1 cellular context compared by ENCODE assay signal in the genomic region with DNA sequence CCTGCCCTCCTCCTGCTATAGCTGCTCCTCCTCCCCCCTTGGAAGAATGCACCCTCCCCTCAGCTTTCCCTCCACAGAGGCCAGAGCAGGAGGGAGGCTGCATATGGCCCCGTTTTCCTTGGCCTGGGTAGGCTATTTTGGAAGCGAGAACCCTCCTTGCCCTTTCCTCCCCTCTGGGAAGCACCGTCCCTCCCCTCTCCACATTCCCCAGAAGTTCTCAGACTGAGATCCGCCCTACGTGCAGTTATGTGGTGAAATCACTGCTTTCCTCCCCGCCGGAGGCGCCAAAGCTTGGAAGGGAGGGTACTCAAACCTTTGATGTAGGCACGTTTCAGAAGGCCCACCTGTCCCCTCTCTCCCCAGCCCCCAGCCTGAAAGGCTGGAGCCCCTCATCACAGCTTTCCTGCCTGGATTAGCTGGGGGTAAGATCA.
TF ChIP-seq lines count a peak whose summit lies in the region.

No MANE protein-coding gene starts in this region.

TF ChIP-seq in GM23338, 12 proteins besides CTCF, POLR2A, EP300 and RAD21 (continued from another document):
- TF ChIP-seq, protein P1, sequence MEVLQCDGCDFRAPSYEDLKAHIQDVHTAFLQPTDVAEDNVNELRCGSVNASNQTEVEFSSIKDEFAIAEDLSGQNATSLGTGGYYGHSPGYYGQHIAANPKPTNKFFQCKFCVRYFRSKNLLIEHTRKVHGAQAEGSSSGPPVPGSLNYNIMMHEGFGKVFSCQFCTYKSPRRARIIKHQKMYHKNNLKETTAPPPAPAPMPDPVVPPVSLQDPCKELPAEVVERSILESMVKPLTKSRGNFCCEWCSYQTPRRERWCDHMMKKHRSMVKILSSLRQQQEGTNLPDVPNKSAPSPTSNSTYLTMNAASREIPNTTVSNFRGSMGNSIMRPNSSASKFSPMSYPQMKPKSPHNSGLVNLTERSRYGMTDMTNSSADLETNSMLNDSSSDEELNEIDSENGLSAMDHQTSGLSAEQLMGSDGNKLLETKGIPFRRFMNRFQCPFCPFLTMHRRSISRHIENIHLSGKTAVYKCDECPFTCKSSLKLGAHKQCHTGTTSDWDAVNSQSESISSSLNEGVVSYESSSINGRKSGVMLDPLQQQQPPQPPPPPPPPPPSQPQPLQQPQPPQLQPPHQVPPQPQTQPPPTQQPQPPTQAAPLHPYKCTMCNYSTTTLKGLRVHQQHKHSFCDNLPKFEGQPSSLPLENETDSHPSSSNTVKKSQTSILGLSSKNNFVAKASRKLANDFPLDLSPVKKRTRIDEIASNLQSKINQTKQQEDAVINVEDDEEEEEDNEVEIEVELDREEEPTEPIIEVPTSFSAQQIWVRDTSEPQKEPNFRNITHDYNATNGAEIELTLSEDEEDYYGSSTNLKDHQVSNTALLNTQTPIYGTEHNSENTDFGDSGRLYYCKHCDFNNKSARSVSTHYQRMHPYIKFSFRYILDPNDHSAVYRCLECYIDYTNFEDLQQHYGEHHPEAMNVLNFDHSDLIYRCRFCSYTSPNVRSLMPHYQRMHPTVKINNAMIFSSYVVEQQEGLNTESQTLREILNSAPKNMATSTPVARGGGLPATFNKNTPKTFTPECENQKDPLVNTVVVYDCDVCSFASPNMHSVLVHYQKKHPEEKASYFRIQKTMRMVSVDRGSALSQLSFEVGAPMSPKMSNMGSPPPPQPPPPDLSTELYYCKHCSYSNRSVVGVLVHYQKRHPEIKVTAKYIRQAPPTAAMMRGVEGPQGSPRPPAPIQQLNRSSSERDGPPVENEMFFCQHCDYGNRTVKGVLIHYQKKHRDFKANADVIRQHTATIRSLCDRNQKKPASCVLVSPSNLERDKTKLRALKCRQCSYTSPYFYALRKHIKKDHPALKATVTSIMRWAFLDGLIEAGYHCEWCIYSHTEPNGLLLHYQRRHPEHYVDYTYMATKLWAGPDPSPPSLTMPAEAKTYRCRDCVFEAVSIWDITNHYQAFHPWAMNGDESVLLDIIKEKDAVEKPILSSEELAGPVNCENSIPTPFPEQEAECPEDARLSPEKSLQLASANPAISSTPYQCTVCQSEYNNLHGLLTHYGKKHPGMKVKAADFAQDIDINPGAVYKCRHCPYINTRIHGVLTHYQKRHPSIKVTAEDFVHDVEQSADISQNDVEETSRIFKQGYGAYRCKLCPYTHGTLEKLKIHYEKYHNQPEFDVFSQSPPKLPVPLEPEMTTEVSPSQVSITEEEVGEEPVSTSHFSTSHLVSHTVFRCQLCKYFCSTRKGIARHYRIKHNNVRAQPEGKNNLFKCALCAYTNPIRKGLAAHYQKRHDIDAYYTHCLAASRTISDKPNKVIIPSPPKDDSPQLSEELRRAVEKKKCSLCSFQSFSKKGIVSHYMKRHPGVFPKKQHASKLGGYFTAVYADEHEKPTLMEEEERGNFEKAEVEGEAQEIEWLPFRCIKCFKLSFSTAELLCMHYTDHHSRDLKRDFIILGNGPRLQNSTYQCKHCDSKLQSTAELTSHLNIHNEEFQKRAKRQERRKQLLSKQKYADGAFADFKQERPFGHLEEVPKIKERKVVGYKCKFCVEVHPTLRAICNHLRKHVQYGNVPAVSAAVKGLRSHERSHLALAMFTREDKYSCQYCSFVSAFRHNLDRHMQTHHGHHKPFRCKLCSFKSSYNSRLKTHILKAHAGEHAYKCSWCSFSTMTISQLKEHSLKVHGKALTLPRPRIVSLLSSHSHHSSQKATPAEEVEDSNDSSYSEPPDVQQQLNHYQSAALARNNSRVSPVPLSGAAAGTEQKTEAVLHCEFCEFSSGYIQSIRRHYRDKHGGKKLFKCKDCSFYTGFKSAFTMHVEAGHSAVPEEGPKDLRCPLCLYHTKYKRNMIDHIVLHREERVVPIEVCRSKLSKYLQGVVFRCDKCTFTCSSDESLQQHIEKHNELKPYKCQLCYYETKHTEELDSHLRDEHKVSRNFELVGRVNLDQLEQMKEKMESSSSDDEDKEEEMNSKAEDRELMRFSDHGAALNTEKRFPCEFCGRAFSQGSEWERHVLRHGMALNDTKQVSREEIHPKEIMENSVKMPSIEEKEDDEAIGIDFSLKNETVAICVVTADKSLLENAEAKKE (CRISPR knock-in tag; IDR thresholded peaks at IDR 0.05) = no peak
- TF ChIP-seq CREB1 (CRISPR knock-in tag; IDR thresholded peaks at IDR 0.05; ENCODE audit: low read depth) = no peak
- no peak for TF ChIP-seq POLR2AphosphoS5 (IDR thresholded peaks at IDR 0.05; ENCODE audit: low read depth)
- TF ChIP-seq STAT1 (IDR thresholded peaks at IDR 0.05; ENCODE audit: unreplicated experiment) = no peak
- TF ChIP-seq EZH2 (IDR thresholded peaks at IDR 0.05; ENCODE audit: low read depth, unreplicated experiment) = no peak
- TF ChIP-seq NANOG (IDR thresholded peaks at IDR 0.05; ENCODE audit: borderline replicate concordance) = no peak
- TF ChIP-seq ZNF331 (CRISPR knock-in tag; IDR thresholded peaks at IDR 0.05; ENCODE audit: low read depth) = no peak
- TF ChIP-seq, protein P2, sequence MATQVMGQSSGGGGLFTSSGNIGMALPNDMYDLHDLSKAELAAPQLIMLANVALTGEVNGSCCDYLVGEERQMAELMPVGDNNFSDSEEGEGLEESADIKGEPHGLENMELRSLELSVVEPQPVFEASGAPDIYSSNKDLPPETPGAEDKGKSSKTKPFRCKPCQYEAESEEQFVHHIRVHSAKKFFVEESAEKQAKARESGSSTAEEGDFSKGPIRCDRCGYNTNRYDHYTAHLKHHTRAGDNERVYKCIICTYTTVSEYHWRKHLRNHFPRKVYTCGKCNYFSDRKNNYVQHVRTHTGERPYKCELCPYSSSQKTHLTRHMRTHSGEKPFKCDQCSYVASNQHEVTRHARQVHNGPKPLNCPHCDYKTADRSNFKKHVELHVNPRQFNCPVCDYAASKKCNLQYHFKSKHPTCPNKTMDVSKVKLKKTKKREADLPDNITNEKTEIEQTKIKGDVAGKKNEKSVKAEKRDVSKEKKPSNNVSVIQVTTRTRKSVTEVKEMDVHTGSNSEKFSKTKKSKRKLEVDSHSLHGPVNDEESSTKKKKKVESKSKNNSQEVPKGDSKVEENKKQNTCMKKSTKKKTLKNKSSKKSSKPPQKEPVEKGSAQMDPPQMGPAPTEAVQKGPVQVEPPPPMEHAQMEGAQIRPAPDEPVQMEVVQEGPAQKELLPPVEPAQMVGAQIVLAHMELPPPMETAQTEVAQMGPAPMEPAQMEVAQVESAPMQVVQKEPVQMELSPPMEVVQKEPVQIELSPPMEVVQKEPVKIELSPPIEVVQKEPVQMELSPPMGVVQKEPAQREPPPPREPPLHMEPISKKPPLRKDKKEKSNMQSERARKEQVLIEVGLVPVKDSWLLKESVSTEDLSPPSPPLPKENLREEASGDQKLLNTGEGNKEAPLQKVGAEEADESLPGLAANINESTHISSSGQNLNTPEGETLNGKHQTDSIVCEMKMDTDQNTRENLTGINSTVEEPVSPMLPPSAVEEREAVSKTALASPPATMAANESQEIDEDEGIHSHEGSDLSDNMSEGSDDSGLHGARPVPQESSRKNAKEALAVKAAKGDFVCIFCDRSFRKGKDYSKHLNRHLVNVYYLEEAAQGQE (IDR thresholded peaks at IDR 0.05; ENCODE audit: unreplicated experiment) = no peak
- no peak for TF ChIP-seq ZNF114 (CRISPR knock-in tag; IDR thresholded peaks at IDR 0.05)
- no peak for TF ChIP-seq JUNB (IDR thresholded peaks at IDR 0.05; ENCODE audit: unreplicated experiment)
- TF ChIP-seq EZH2phosphoT487 (IDR thresholded peaks at IDR 0.05; ENCODE audit: unreplicated experiment) = no peak
